23 cellular contexts compared by ENCODE assay signal in genomic region chr14:101494826-101495225, GRCh38.
DNase-seq lines count a peak whose midpoint lies in the region; ATAC-seq, FAIRE-seq and TF ChIP-seq lines count a peak whose summit lies in the region.
"Had no signal": no experiment of that assay in that cellular context is flagged by ENCODE, and none has a peak within 500 bp of the region (broad histone marks: within the 10 kb centered on the region; RNA-seq: fewer than 3 reads in every experiment).

No MANE protein-coding gene starts in this region.

- H4K20me1 ChIP-seq in H1 (replicated peaks in 1 of 2; ENCODE audit: control insufficient read depth in 1 of 2, insufficient read depth in 2 of 2, low read length in 2 of 2) (no peaks in the 10 kb centered on the region), osteoblast (ENCODE audit: insufficient read depth, low read length) (no peaks in the 10 kb centered on the region)

- H3K18ac ChIP-seq in H1 (ENCODE audit: extremely low read depth, low read length): no peak overlapping the region

- peaks cover 10 to 21% (median 15%) of the 10 kb centered on the region in 4 experiments for H3K4me1 ChIP-seq in H1 (replicated peaks in 1 of 4; ENCODE audit: control insufficient read depth in 3 of 4, insufficient read depth in 4 of 4, low read length in 3 of 4)
- H3K4me1 ChIP-seq in osteoblast (ENCODE audit: insufficient read depth, low read length): no peaks in the 10 kb centered on the region
- no peaks in the 10 kb centered on the region for H3K4me1 ChIP-seq in tibial artery
- H3K4me1 ChIP-seq: BE2C had no signal

- H3K23ac ChIP-seq in H1 (ENCODE audit: insufficient read length): no peak overlapping the region

- no peaks in the 10 kb centered on the region; the same call in 1 of the 2 replicates for H3K23me2 ChIP-seq in H1 (ENCODE audit: low read depth, low read length)

- H3K9me3 Mint-ChIP-seq in immature natural killer cell: no peaks in the 10 kb centered on the region

- intact Hi-C loops in tibial artery (cut with DNase I; ENCODE audit: low total_unique reads): no loop called here

- TF ChIP-seq POLR2A in H1 (IDR thresholded peaks at IDR 0.05; ENCODE audit: control extremely low read depth in 1 of 2, low read depth in 2 of 2, low read length in 2 of 2): no peak

- H3K14ac ChIP-seq in H1 (ENCODE audit: insufficient read length): no peak overlapping the region

- POLR2A ChIA-PET in H1 (lab: Charles Lee; ENCODE audit: partially characterized antibody): no interaction called here

- TF ChIP-seq CTCF in H1 (IDR thresholded peaks at IDR 0.05; ENCODE audit: control extremely low read depth in 1 of 3, insufficient read depth in 1 of 3, low read depth in 1 of 3, low read length in 3 of 3): no peak
- TF ChIP-seq CTCF in osteoblast (IDR thresholded peaks at IDR 0.05; ENCODE audit: extremely low read depth, low read depth, low read length): no peak
- TF ChIP-seq CTCF in tibial artery (IDR thresholded peaks at IDR 0.05): no peak

- H3K4me3 ChIP-seq in H7 (ENCODE audit: insufficient read depth, low read depth, low read length): no peak overlapping the region
- no peak overlapping the region for H3K4me3 ChIP-seq in H1 (ENCODE audit: extremely low read depth in 1 of 4, insufficient read depth in 2 of 4, low read depth in 3 of 4, low read length in 4 of 4)
- H3K4me3 ChIP-seq in osteoblast (ENCODE audit: insufficient read depth, low read length): no peak overlapping the region
- H3K4me3 ChIP-seq in tibial artery: no peak overlapping the region

- no peaks in the 10 kb centered on the region; the same call in 1 of the 2 replicates for H3K79me1 ChIP-seq in H1 (ENCODE audit: low read depth, low read length)

- no peak for ATAC-seq in GM21576 (IDR thresholded peaks at IDR 0.05; ENCODE audit: unreplicated experiment)

- H2AFZ ChIP-seq in H1 (ENCODE audit: low read length) (no peak overlapping the region), osteoblast (ENCODE audit: low read length) (no peak overlapping the region)

- H2BK15ac ChIP-seq in H1 (ENCODE audit: low read length): no peak overlapping the region

- H3K27me3 ChIP-seq in H7 (ENCODE audit: control insufficient read depth, insufficient read depth, low read length) (no peaks in the 10 kb centered on the region), H1 (replicated peaks in 1 of 4; ENCODE audit: control insufficient read depth in 3 of 4, extremely low read depth in 1 of 4, insufficient read depth in 3 of 4, low read length in 3 of 4) (no peaks in the 10 kb centered on the region; a peak in 1 of 7 replicates), osteoblast (ENCODE audit: insufficient read depth, low read length) (peaks cover 12% of the 10 kb centered on the region), tibial artery (peaks cover 0 to 34% of the 10 kb centered on the region in 2 donors)
- H3K27me3 ChIP-seq: BE2C had no signal

- H3K27ac ChIP-seq in H1 (ENCODE audit: low read depth, low read length) (no peak overlapping the region), osteoblast (ENCODE audit: low read depth, low read length) (no peak overlapping the region), tibial artery (no peak overlapping the region)
- H3K27ac ChIP-seq: HL-60 had no signal

- H3K36me3 Mint-ChIP-seq in immature natural killer cell: no peaks in the 10 kb centered on the region
- H3K36me3 Mint-ChIP-seq: CD4-positive, CD25-positive, alpha-beta regulatory T cell had no signal

- H3K27me3 Mint-ChIP-seq in immature natural killer cell (ENCODE audit: low read depth in 3 of 3): peaks cover 4 to 24% (median 6%) of the 10 kb centered on the region in 3 donors
- H3K27me3 Mint-ChIP-seq: IgD-negative memory B cell had no signal

- H2BK12ac ChIP-seq in H1 (ENCODE audit: low read depth, low read length): peak overlapping the region; percentile 71; the same call in 1 of the 2 replicates

- no peak overlapping the region for H2AK5ac ChIP-seq in H1 (ENCODE audit: low read depth, low read length)

- no peak overlapping the region for H2BK120ac ChIP-seq in H1 (replicated peaks; ENCODE audit: low read depth, low read length)

- TF ChIP-seq RAD21 in H1 (IDR thresholded peaks at IDR 0.05 in 1 of 2, conservative IDR thresholded peaks at IDR 0.05 in 1 of 2; ENCODE audit: low read depth in 2 of 2, low read length in 2 of 2): no peak

- H3K4me3 Mint-ChIP-seq in immature natural killer cell: no peak overlapping the region
- H3K4me3 Mint-ChIP-seq: CD4-positive, CD25-positive, alpha-beta regulatory T cell had no signal

- no peak overlapping the region for H2BK20ac ChIP-seq in H1 (ENCODE audit: low read length)

- FAIRE-seq in H1 (lab: Jason Lieb, UNC): no peak
- FAIRE-seq: A204.1, H54 had no signal

- no peak overlapping the region for H4K8ac ChIP-seq in H1 (ENCODE audit: extremely low read depth, insufficient read depth, low read length)

- CTCF ChIA-PET in H1 (lab: Charles Lee; ENCODE audit: partially characterized antibody): interaction anchor here (0.9 to 3.0 kb wide), 5 partner anchors 9 to 126 kb away, joined by 3 to 12 read pairs (median 3); no protein-coding TSS in a partner anchor

- no peak overlapping the region for H2BK5ac ChIP-seq in H1 (ENCODE audit: low read depth, low read length)

- no peak overlapping the region for H3K27ac Mint-ChIP-seq in immature natural killer cell
- H3K27ac Mint-ChIP-seq: CD4-positive, CD25-positive, alpha-beta regulatory T cell; IgD-negative memory B cell had no signal

- no peak overlapping the region for H4K91ac ChIP-seq in H1 (replicated peaks; ENCODE audit: insufficient read length, low read length)

- WGBS in H1 (ENCODE audit: extremely low coverage in 1 of 2, insufficient coverage in 1 of 2, insufficient read length in 1 of 2, insufficient replicate concordance in 2 of 2, low coverage in 1 of 2, low lambda C conversion rate in 2 of 2, missing lambda C conversion rate in 1 of 2), 2 experiments: 84% methylated on average over 7 of the region's 7 CpGs; no CpG with 5 or more reads in 1 of the 2 experiments

- no peak overlapping the region for H3K4me2 ChIP-seq in H1 (ENCODE audit: insufficient read depth in 1 of 2, low read depth in 2 of 2, low read length in 2 of 2)
- no peak overlapping the region for H3K4me2 ChIP-seq in osteoblast (ENCODE audit: insufficient read depth, low read length)

- H3K79me2 ChIP-seq in H1 (ENCODE audit: control insufficient read depth in 1 of 2, insufficient read depth in 2 of 2, low read length in 2 of 2) (no peaks in the 10 kb centered on the region), osteoblast (ENCODE audit: insufficient read depth, low read length) (no peaks in the 10 kb centered on the region)

- H3K9me3 ChIP-seq in H1 (ENCODE audit: insufficient read depth in 2 of 2, low read depth in 1 of 2, low read length in 1 of 2): peaks cover 0 to 3% of the 10 kb centered on the region in 2 experiments; a peak in 1 of 4 replicates
- no peaks in the 10 kb centered on the region for H3K9me3 ChIP-seq in osteoblast (ENCODE audit: low read depth, low read length)
- H3K9me3 ChIP-seq in tibial artery: peaks cover 0 to 11% (median 0%) of the 10 kb centered on the region in 3 donors
- H3K9me3 ChIP-seq: BE2C had no signal

- peak; percentile 26 for DNase-seq in H7
- DNase-seq in H1 (ENCODE audit: low read depth in 1 of 2, low spot score in 2 of 2): no peak
- peak; percentile 52 for DNase-seq in osteoblast (ENCODE audit: insufficient read length, low spot score, missing footprints)
- DNase-seq in tibial artery: peak; percentile 16 to 45
- no peak for DNase-seq in kidney glomerular epithelial cell (lab: John Stamatoyannopoulos, UW)
- DNase-seq in SK-N-DZ (ENCODE audit: low spot score): no peak
- DNase-seq in immature natural killer cell: no peak
- DNase-seq: BE2C; CD4-positive, CD25-positive, alpha-beta regulatory T cell; COR-L47; DMS 273 treated with DMSO at 0.1 percent for 48 hours; DND-41; Karpas-422; NCI-H1417 treated with DMSO at 0.1 percent for 48 hours; NCI-H1930; NCI-H226; NCI-H524; NCI-H82 had no signal

- no peak for TF ChIP-seq EP300 in H1 (IDR thresholded peaks at IDR 0.05; ENCODE audit: borderline replicate concordance in 1 of 2, low read depth in 2 of 2, low read length in 2 of 2)

- H3K4me1 Mint-ChIP-seq in immature natural killer cell: no peaks in the 10 kb centered on the region
- H3K4me1 Mint-ChIP-seq: IgD-negative memory B cell had no signal

- H3K56ac ChIP-seq in H1 (replicated peaks; ENCODE audit: insufficient read length, low read depth, low read length): no peak overlapping the region

- H3K4ac ChIP-seq in H1 (replicated peaks; ENCODE audit: insufficient read length, low read depth, low read length): no peak overlapping the region

- H3K36me3 ChIP-seq in H7 (replicated peaks; ENCODE audit: control insufficient read depth, insufficient read depth, low read length) (no peaks in the 10 kb centered on the region), H1 (ENCODE audit: control insufficient read depth in 2 of 4, insufficient read depth in 4 of 4, low read length in 3 of 4) (no peaks in the 10 kb centered on the region), osteoblast (ENCODE audit: insufficient read depth, low read length) (no peaks in the 10 kb centered on the region), tibial artery (no peaks in the 10 kb centered on the region)
- H3K36me3 ChIP-seq: BE2C had no signal

- no peak overlapping the region for H4K5ac ChIP-seq in H1 (ENCODE audit: insufficient read length, low read depth, low read length)

- no peak overlapping the region for H3K9ac ChIP-seq in H1 (replicated peaks in 1 of 4; ENCODE audit: extremely low read depth in 1 of 4, low read depth in 3 of 4, low read length in 3 of 4)

TF ChIP-seq in H1, 55 proteins besides CTCF, POLR2A, EP300 and RAD21 (continues in another document):
- TF ChIP-seq ZNF274 (IDR thresholded peaks at IDR 0.05; ENCODE audit: borderline replicate concordance, extremely low read depth, low read length) (no peak), RFX5 (IDR thresholded peaks at IDR 0.05; ENCODE audit: borderline replicate concordance, low read depth, low read length) (no peak), EGR1 (IDR thresholded peaks at IDR 0.05; ENCODE audit: borderline replicate concordance, low read depth, low read length) (no peak), USF2 (IDR thresholded peaks at IDR 0.05; ENCODE audit: low read length) (no peak), KDM4A (IDR thresholded peaks at IDR 0.05; ENCODE audit: low read depth, low read length, severe bottlenecking) (no peak)
- TF ChIP-seq, protein P1, sequence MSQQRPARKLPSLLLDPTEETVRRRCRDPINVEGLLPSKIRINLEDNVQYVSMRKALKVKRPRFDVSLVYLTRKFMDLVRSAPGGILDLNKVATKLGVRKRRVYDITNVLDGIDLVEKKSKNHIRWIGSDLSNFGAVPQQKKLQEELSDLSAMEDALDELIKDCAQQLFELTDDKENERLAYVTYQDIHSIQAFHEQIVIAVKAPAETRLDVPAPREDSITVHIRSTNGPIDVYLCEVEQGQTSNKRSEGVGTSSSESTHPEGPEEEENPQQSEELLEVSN (IDR thresholded peaks at IDR 0.05): no peak

Comparison
In these comparisons a context has a peak if more than half of its experiments do, and no peak if none do; other contexts are left out.
1. DNase-seq: peak in H7 (single experiment), osteoblast (single experiment) and tibial artery (2 of 2); none in H1 (0 of 2), kidney glomerular epithelial cell (single experiment), SK-N-DZ (single experiment) and immature natural killer cell (0 of 3).